ENCODE assay signal across 16 cellular contexts in genomic region chr2:28949190-28949589, GRCh38. TPM values are rescaled to one million over a fixed set of nuclear protein-coding genes. Genes with fewer than 3 reads are reported as not detected.
DNase-seq lines count a peak whose midpoint lies in the region; ATAC-seq, FAIRE-seq and TF ChIP-seq lines count a peak whose summit lies in the region.
"Had no signal": no experiment of that assay in that cellular context is flagged by ENCODE, and none has a peak within 500 bp of the region (broad histone marks: within the 10 kb centered on the region; RNA-seq: fewer than 3 reads in every experiment).

No MANE protein-coding gene starts in this region.

- no peak for TF ChIP-seq CTCF in GM23338 (conservative IDR thresholded peaks at IDR 0.05; ENCODE audit: low read depth in 2 of 2)
- TF ChIP-seq CTCF in K562 (IDR thresholded peaks at IDR 0.05 in 2 of 3, conservative IDR thresholded peaks at IDR 0.05 in 1 of 3; ENCODE audit: insufficient read depth in 2 of 3, low read depth in 1 of 3, low read length in 3 of 3): no peak

- FAIRE-seq in K562 (lab: Jason Lieb, UNC) (no peak), urothelium cell line (lab: Jason Lieb, UNC) (peak; percentile 65)

- no peak for DNase-seq in activated naive CD4-positive, alpha-beta T cell treated with anti-CD3 and anti-CD28 coated beads, Interleukin-2, amount 50 U/mL, for 72 hours (ENCODE audit: low spot score in 2 of 2)
- DNase-seq in GM23338 (ENCODE audit: low spot score): no peak
- DNase-seq in K562 (ENCODE audit: extremely low read depth in 1 of 4, low spot score in 3 of 4): no peak
- DNase-seq in urothelium cell line (ENCODE audit: low spot score): no peak
- DNase-seq in stimulated activated CD4-positive, alpha-beta T cell treated with anti-CD3 and anti-CD28 coated beads, Interleukin-2, amount 100 ng/mL, for 24 hours: no peak
- no peak for DNase-seq in activated CD4-positive, alpha-beta T cell treated with anti-CD3 and anti-CD28 coated beads, Interleukin-2, amount 10 ng/mL, durations not matched to agents 7 days and 5 days
- DNase-seq: Calu3; CD8-positive, alpha-beta T cell; DMS79 treated with DMSO at 0.1 percent for 48 hours; GF-D8; GM23248; H7 had no signal

- WGBS in K562 (ENCODE audit: insufficient coverage, low coverage, missing lambda C conversion rate): 69% methylated on average over 1 of the region's 1 CpG

- H3K4me3 ChIP-seq in GM23338 (no peak overlapping the region), K562 (no peak overlapping the region)
- H3K4me3 ChIP-seq: BLaER1, GM23248 had no signal

- H3K79me2 ChIP-seq in GM23338 (replicated peaks; ENCODE audit: insufficient read depth) (peaks cover 12% of the 10 kb centered on the region), K562 (ENCODE audit: control insufficient read depth, insufficient read depth, low read length) (no peaks in the 10 kb centered on the region)

- no peak overlapping the region for H3K9ac ChIP-seq in K562 (ENCODE audit: insufficient read depth in 1 of 2, low read depth in 2 of 2, low read length in 2 of 2)
- H3K9ac ChIP-seq: BLaER1, GM23248 had no signal

- TF ChIP-seq RAD21 in K562 (CRISPR knock-in tag; conservative IDR thresholded peaks at IDR 0.05 in 1 of 2, IDR thresholded peaks at IDR 0.05 in 1 of 2): no peak

- H3K9me1 ChIP-seq in K562 (ENCODE audit: control insufficient read depth, insufficient read depth, low read length): no peaks in the 10 kb centered on the region

- no peak for ATAC-seq in activated naive CD4-positive, alpha-beta T cell treated with anti-CD3 and anti-CD28 coated beads, Interleukin-2, amount 50 U/mL, for 72 hours
- no peak for ATAC-seq in GM23338
- no peak for ATAC-seq in K562
- ATAC-seq: CD8-positive, alpha-beta T cell had no signal

- H3K27ac Mint-ChIP-seq in activated naive CD4-positive, alpha-beta T cell treated with anti-CD3 and anti-CD28 coated beads, Interleukin-2, amount 50 U/mL, for 24 hours: no peak overlapping the region
- H3K27ac Mint-ChIP-seq in activated naive CD4-positive, alpha-beta T cell treated with anti-CD3 and anti-CD28 coated beads, Interleukin-2, amount 50 U/mL, for 72 hours: no peak overlapping the region
- H3K27ac Mint-ChIP-seq in GM23338: no peak overlapping the region
- H3K27ac Mint-ChIP-seq in activated CD4-positive, alpha-beta T cell treated with anti-CD3 and anti-CD28 coated beads, Interleukin-2, amount 10 ng/mL, durations not matched to agents 7 days and 5 days: no peak overlapping the region
- H3K27ac Mint-ChIP-seq: CD8-positive, alpha-beta T cell had no signal

- CTCF ChIA-PET in K562 (lab: Yijun Ruan, JAX; ENCODE audit: low intra/inter-chr PET ratio): no interaction called here
- CTCF ChIA-PET in activated CD4-positive, alpha-beta T cell treated with anti-CD3 and anti-CD28 coated beads, Interleukin-2, amount 10 ng/mL, durations not matched to agents 7 days and 5 days (lab: Charles Lee): interaction anchor here (1.0 to 1.4 kb wide), 2 partner anchors 10 to 23 kb away, joined by 3 read pairs; no protein-coding TSS in a partner anchor

- no TSS peak for BruUV-seq in K562 (replicated peaks; lab: Mats Ljungman, UMichigan)

- H3K4me3 Mint-ChIP-seq in activated naive CD4-positive, alpha-beta T cell treated with anti-CD3 and anti-CD28 coated beads, Interleukin-2, amount 50 U/mL, for 24 hours: peak overlapping the region; percentile 40
- H3K4me3 Mint-ChIP-seq in GM23338: no peak overlapping the region
- H3K4me3 Mint-ChIP-seq in activated CD4-positive, alpha-beta T cell treated with anti-CD3 and anti-CD28 coated beads, Interleukin-2, amount 10 ng/mL, durations not matched to agents 7 days and 5 days: no peak overlapping the region
- H3K4me3 Mint-ChIP-seq: CD14-positive monocyte; CD8-positive, alpha-beta T cell had no signal

- POLR2A ChIA-PET in K562 (lab: Yijun Ruan, JAX): interaction anchor here (0.6 to 1.4 kb wide), 2 partner anchors 129 to 1198 kb away, joined by 3 to 6 read pairs; no protein-coding TSS in a partner anchor
- POLR2A ChIA-PET in activated CD4-positive, alpha-beta T cell treated with anti-CD3 and anti-CD28 coated beads, Interleukin-2, amount 10 ng/mL, durations not matched to agents 7 days and 5 days (lab: Charles Lee): no interaction called here

- H4K20me1 ChIP-seq in GM23338 (replicated peaks; ENCODE audit: insufficient read depth): peaks cover 17% of the 10 kb centered on the region; the same call in 1 of the 2 replicates
- H4K20me1 ChIP-seq in K562 (replicated peaks; ENCODE audit: control insufficient read depth, insufficient read depth, low read length): no peaks in the 10 kb centered on the region

- H3K27ac ChIP-seq in GM23338 (ENCODE audit: low read depth) (no peak overlapping the region), K562 (ENCODE audit: extremely low read depth, low read depth, low read length) (no peak overlapping the region)
- H3K27ac ChIP-seq: 22Rv1, BLaER1, GM23248 had no signal

- peaks cover 51% of the 10 kb centered on the region for H3K36me3 ChIP-seq in GM23338 (ENCODE audit: insufficient read depth)
- H3K36me3 ChIP-seq in K562 (ENCODE audit: control insufficient read depth, insufficient read depth, low read length): peaks cover 48% of the 10 kb centered on the region

- peaks cover 33% of the 10 kb centered on the region for H3K36me3 Mint-ChIP-seq in activated naive CD4-positive, alpha-beta T cell treated with anti-CD3 and anti-CD28 coated beads, Interleukin-2, amount 50 U/mL, for 24 hours
- peaks cover 17 to 36% of the 10 kb centered on the region in 2 donors for H3K36me3 Mint-ChIP-seq in activated naive CD4-positive, alpha-beta T cell treated with anti-CD3 and anti-CD28 coated beads, Interleukin-2, amount 50 U/mL, for 72 hours
- peaks cover 63% of the 10 kb centered on the region for H3K36me3 Mint-ChIP-seq in GM23338 (ENCODE audit: low read depth)
- H3K36me3 Mint-ChIP-seq in activated CD4-positive, alpha-beta T cell treated with anti-CD3 and anti-CD28 coated beads, Interleukin-2, amount 10 ng/mL, durations not matched to agents 7 days and 5 days (ENCODE audit: low read depth): peaks cover 35% of the 10 kb centered on the region

- no peaks in the 10 kb centered on the region for H3K27me3 Mint-ChIP-seq in activated naive CD4-positive, alpha-beta T cell treated with anti-CD3 and anti-CD28 coated beads, Interleukin-2, amount 50 U/mL, for 24 hours
- H3K27me3 Mint-ChIP-seq in GM23338 (ENCODE audit: insufficient read depth, low read depth, poor library complexity): peaks cover 13% of the 10 kb centered on the region
- H3K27me3 Mint-ChIP-seq in activated CD4-positive, alpha-beta T cell treated with anti-CD3 and anti-CD28 coated beads, Interleukin-2, amount 10 ng/mL, durations not matched to agents 7 days and 5 days: no peaks in the 10 kb centered on the region

- H3K4me1 Mint-ChIP-seq in activated naive CD4-positive, alpha-beta T cell treated with anti-CD3 and anti-CD28 coated beads, Interleukin-2, amount 50 U/mL, for 24 hours: peaks cover 9% of the 10 kb centered on the region
- peaks cover 19% of the 10 kb centered on the region for H3K4me1 Mint-ChIP-seq in GM23338
- peaks cover 4% of the 10 kb centered on the region for H3K4me1 Mint-ChIP-seq in activated CD4-positive, alpha-beta T cell treated with anti-CD3 and anti-CD28 coated beads, Interleukin-2, amount 10 ng/mL, durations not matched to agents 7 days and 5 days

- TF ChIP-seq EP300 in K562 (IDR thresholded peaks at IDR 0.05; ENCODE audit: low read length): no peak

- no peaks in the 10 kb centered on the region for H3K9me3 Mint-ChIP-seq in activated naive CD4-positive, alpha-beta T cell treated with anti-CD3 and anti-CD28 coated beads, Interleukin-2, amount 50 U/mL, for 24 hours
- no peaks in the 10 kb centered on the region for H3K9me3 Mint-ChIP-seq in activated naive CD4-positive, alpha-beta T cell treated with anti-CD3 and anti-CD28 coated beads, Interleukin-2, amount 50 U/mL, for 72 hours
- H3K9me3 Mint-ChIP-seq in GM23338: peaks cover 25% of the 10 kb centered on the region
- H3K9me3 Mint-ChIP-seq in activated CD4-positive, alpha-beta T cell treated with anti-CD3 and anti-CD28 coated beads, Interleukin-2, amount 10 ng/mL, durations not matched to agents 7 days and 5 days: peaks cover 3% of the 10 kb centered on the region
- H3K9me3 Mint-ChIP-seq: CD8-positive, alpha-beta T cell had no signal

- H3K27me3 ChIP-seq in GM23338 (ENCODE audit: insufficient read depth): no peaks in the 10 kb centered on the region
- H3K27me3 ChIP-seq in K562 (ENCODE audit: control insufficient read depth in 2 of 2, insufficient read depth in 2 of 2, low read length in 2 of 2): no peaks in the 10 kb centered on the region
- H3K27me3 ChIP-seq: BLaER1 had no signal

- intact Hi-C loops in K562 (cut with micrococcal nuclease): no loop called here

- H3K4me1 ChIP-seq in GM23338 (ENCODE audit: insufficient read depth) (peaks cover 15% of the 10 kb centered on the region), K562 (replicated peaks in 1 of 2; ENCODE audit: control insufficient read depth in 2 of 2, insufficient read depth in 2 of 2, low read length in 2 of 2) (peaks cover 5 to 6% of the 10 kb centered on the region in 2 experiments; a peak in 3 of 5 replicates)

- H2AFZ ChIP-seq in GM23338 (no peak overlapping the region), K562 (ENCODE audit: low read depth, low read length) (no peak overlapping the region)
- H2AFZ ChIP-seq: GM23248 had no signal

- peak; percentile 43; the same call in 1 of the 2 replicates for TF ChIP-seq POLR2A in K562 (conservative IDR thresholded peaks at IDR 0.05)

- H3K4me2 ChIP-seq in GM23338: no peak overlapping the region
- no peak overlapping the region for H3K4me2 ChIP-seq in K562 (ENCODE audit: insufficient read depth, low read length)
- H3K4me2 ChIP-seq: BLaER1 had no signal

- peaks cover 3% of the 10 kb centered on the region for H3K9me3 ChIP-seq in K562 (replicated peaks; ENCODE audit: control insufficient read depth, insufficient read depth, low read depth, low read length)

- in situ Hi-C loops in K562 (cut with MboI): no loop called here

- peaks cover 4% of the 10 kb centered on the region; the same call in 1 of the 2 replicates for H3F3A ChIP-seq in GM23338 (replicated peaks; ENCODE audit: low read depth)

- H3K9me2 ChIP-seq in GM23338 (ENCODE audit: insufficient read depth): no peaks in the 10 kb centered on the region; the same call in 1 of the 2 replicates

RNA-seq across cellular contexts. Expression of gene TOGARAM2, which starts 31.9 kb away (rescaled TPM):
- total RNA-seq in activated naive CD4-positive, alpha-beta T cell treated with anti-CD3 and anti-CD28 coated beads, Interleukin-2, amount 50 U/mL, for 72 hours: 1 to 10 TPM in 1 of 2 donors, under 1 TPM in 1; 0.36 to 4.3 TPM
- 0.47 and 1.8 TPM in 2 replicates for total RNA-seq in GM23338 (2014; rRNA removed; shearing (Covaris generic))
- polyA plus RNA-seq in GM23338 (2016; fragmentation: Nextera tagmentation; extraction: Ambion mirVana) (1.8 and 2.4 TPM in 2 replicates), K562 (2011; rRNA removed) (not detected in 2 replicates), K562 (2014; fragmentation: Illumina TruSeq; extraction: Trizol) (not detected in 2 replicates), K562 (2014; fragmentation: Nextera tagmentation; extraction: Ambion mirVana) (not detected), K562 (2014; rRNA removed) (not detected in 2 replicates)
- not detected in 2 replicates for total RNA-seq in K562 (2011; cell fraction: chromatin; rRNA removed; ENCODE audit: low replicate concordance)
- not detected in 2 replicates for total RNA-seq in K562 (2011; cell fraction: nucleolus; rRNA removed)
- 0.08 TPM in 1 of 2 replicates, not detected in the other for total RNA-seq in K562 (2011; cell fraction: nucleoplasm; rRNA removed)
- total RNA-seq in K562 (2014; rRNA removed) (not detected in 2 replicates), K562 (2014; rRNA removed; fragmentation: Illumina TruSeq; extraction: Trizol) (not detected in 2 replicates), K562 (2015; rRNA removed; fragmentation: Illumina TruSeq; extraction: Trizol) (not detected in 2 replicates), K562 (2021) (not detected in 2 replicates)
- under 0.01 TPM in 1 of 2 replicates, not detected in the other for polyA plus RNA-seq in K562 (2011; cell fraction: cytosol; rRNA removed)
- polyA plus RNA-seq in K562 (2011; cell fraction: nucleus; rRNA removed): 0.01 TPM in 1 of 2 replicates, not detected in the other
- polyA plus RNA-seq in K562 (2012): not detected in 2 replicates
- not detected in 2 replicates for polyA minus RNA-seq in K562 (2011; rRNA and poly(A)+ RNA removed)
- not detected in 2 replicates for polyA minus RNA-seq in K562 (2011; cell fraction: cytosol; rRNA and poly(A)+ RNA removed)
- not detected in 2 replicates for polyA minus RNA-seq in K562 (2011; cell fraction: nucleus; rRNA and poly(A)+ RNA removed)
- 1 to 10 TPM; 3.7 to 5.0 TPM for total RNA-seq in activated CD4-positive, alpha-beta T cell treated with anti-CD3 and anti-CD28 coated beads, Interleukin-2, amount 10 ng/mL, durations not matched to agents 7 days and 5 days
- total RNA-seq: GM23248 had no signal
- polyA plus RNA-seq: GM23248 had no signal

RNA-seq across cellular contexts. Expression of gene WDR43, which starts 54.7 kb away (rescaled TPM):
- 100 to 1,000 TPM in 1 of 2 donors, 10 to 100 TPM in 1; 64.1 to 102 TPM for total RNA-seq in activated naive CD4-positive, alpha-beta T cell treated with anti-CD3 and anti-CD28 coated beads, Interleukin-2, amount 50 U/mL, for 72 hours
- total RNA-seq in GM23338 (2014; rRNA removed; shearing (Covaris generic)): 112 and 140 TPM in 2 replicates
- 101 and 103 TPM in 2 replicates for polyA plus RNA-seq in GM23338 (2016; fragmentation: Nextera tagmentation; extraction: Ambion mirVana)
- 135 and 262 TPM in 2 replicates for total RNA-seq in K562 (2011; cell fraction: chromatin; rRNA removed; ENCODE audit: low replicate concordance)
- total RNA-seq in K562 (2011; cell fraction: nucleolus; rRNA removed): 43.0 and 47.1 TPM in 2 replicates
- total RNA-seq in K562 (2011; cell fraction: nucleoplasm; rRNA removed): 83.1 and 84.3 TPM in 2 replicates
- total RNA-seq in K562 (2014; rRNA removed): 105 and 106 TPM in 2 replicates
- total RNA-seq in K562 (2014; rRNA removed; fragmentation: Illumina TruSeq; extraction: Trizol): 134 and 161 TPM in 2 replicates
- total RNA-seq in K562 (2015; rRNA removed; fragmentation: Illumina TruSeq; extraction: Trizol): 144 and 149 TPM in 2 replicates
- 105 and 107 TPM in 2 replicates for total RNA-seq in K562 (2021)
- 147 and 197 TPM in 2 replicates for polyA plus RNA-seq in K562 (2011; rRNA removed)
- polyA plus RNA-seq in K562 (2011; cell fraction: cytosol; rRNA removed): 38.2 and 53.2 TPM in 2 replicates
- 67.5 and 86.6 TPM in 2 replicates for polyA plus RNA-seq in K562 (2011; cell fraction: nucleus; rRNA removed)
- polyA plus RNA-seq in K562 (2012): 31.9 and 60.1 TPM in 2 replicates
- 77.9 and 83.1 TPM in 2 replicates for polyA plus RNA-seq in K562 (2014; fragmentation: Illumina TruSeq; extraction: Trizol)
- polyA plus RNA-seq in K562 (2014; fragmentation: Nextera tagmentation; extraction: Ambion mirVana): 10 to 100 TPM; 34.6 to 39.2 TPM
- polyA plus RNA-seq in K562 (2014; rRNA removed): 53.6 and 58.3 TPM in 2 replicates
- 600 and 656 TPM in 2 replicates for polyA minus RNA-seq in K562 (2011; rRNA and poly(A)+ RNA removed)
- polyA minus RNA-seq in K562 (2011; cell fraction: cytosol; rRNA and poly(A)+ RNA removed): 95.2 and 128 TPM in 2 replicates
- 61.4 and 133 TPM in 2 replicates for polyA minus RNA-seq in K562 (2011; cell fraction: nucleus; rRNA and poly(A)+ RNA removed)
- 10 to 100 TPM; 52.9 to 74.6 TPM for total RNA-seq in activated CD4-positive, alpha-beta T cell treated with anti-CD3 and anti-CD28 coated beads, Interleukin-2, amount 10 ng/mL, durations not matched to agents 7 days and 5 days
